ENCODE assay signal across 10 cellular contexts in the genomic region with DNA sequence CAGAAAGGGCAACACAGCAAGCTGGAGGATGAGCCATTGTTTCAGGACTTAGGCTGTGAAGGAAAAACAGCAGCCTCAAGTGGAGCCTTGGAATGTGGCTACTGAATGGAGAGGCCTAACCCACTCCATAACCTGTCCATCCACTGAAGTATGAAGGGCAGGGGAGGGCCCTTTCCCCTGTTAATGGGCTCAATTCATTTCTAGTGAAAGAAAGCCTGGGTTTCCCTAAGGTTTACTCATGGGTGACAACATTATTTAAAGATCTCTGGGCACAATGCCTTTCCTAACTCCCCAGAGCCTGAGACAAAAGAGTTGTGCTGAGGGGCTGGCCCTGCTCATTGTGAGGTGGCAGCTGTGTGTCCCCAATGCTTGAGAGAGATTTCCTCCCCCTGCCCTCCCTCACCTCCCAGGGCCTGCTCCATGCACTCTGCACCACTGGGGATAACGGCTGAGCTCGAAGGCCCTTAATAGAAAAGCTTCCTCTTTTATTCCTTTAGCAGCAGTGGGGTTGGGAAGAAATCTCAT.
A peak's percentile ranks its signal among the peaks of the same experiment; 100 is the strongest.
DNase-seq lines count a peak whose midpoint lies in the region; ATAC-seq and TF ChIP-seq lines count a peak whose summit lies in the region.
"Had no signal": no experiment of that assay in that cellular context is flagged by ENCODE, and none has a peak within 500 bp of the region (broad histone marks: within the 10 kb centered on the region; RNA-seq: fewer than 3 reads in every experiment).

No MANE protein-coding gene starts in this region.

- H3K27ac ChIP-seq in A673 (ENCODE audit: low read depth, low read length, poor library complexity, severe bottlenecking) (no peak overlapping the region), ascending aorta (peak overlapping the region; percentile 37 to 43), lung (ENCODE audit: low read depth in 1 of 2, low read length in 1 of 2) (no peak overlapping the region)
- no peak overlapping the region for H3K27ac ChIP-seq in CD8-positive, alpha-beta memory T cell (ENCODE audit: low read depth, low read length)
- H3K27ac ChIP-seq: foreskin keratinocyte, WERI-Rb-1 had no signal

- no peaks in the 10 kb centered on the region for H3F3A ChIP-seq in Loucy (ENCODE audit: low read depth)

- H3K9me2 ChIP-seq in Loucy (replicated peaks; ENCODE audit: low read depth, low read length) = no peaks in the 10 kb centered on the region

- H3K27me3 ChIP-seq in A673 (replicated peaks; ENCODE audit: insufficient read depth, low read depth, low read length, poor library complexity) = no peaks in the 10 kb centered on the region
- H3K27me3 ChIP-seq in Loucy (ENCODE audit: insufficient read depth, low read length, poor library complexity, severe bottlenecking) = no peaks in the 10 kb centered on the region
- no peaks in the 10 kb centered on the region for H3K27me3 ChIP-seq in ascending aorta
- H3K27me3 ChIP-seq in lung (ENCODE audit: control insufficient read depth, insufficient read depth) = no peaks in the 10 kb centered on the region
- no peaks in the 10 kb centered on the region for H3K27me3 ChIP-seq in CD8-positive, alpha-beta memory T cell (ENCODE audit: insufficient read depth, low read length, poor library complexity, severe bottlenecking)
- H3K27me3 ChIP-seq: foreskin keratinocyte had no signal

- H3K9me3 Mint-ChIP-seq in CD8-positive, alpha-beta memory T cell = no peaks in the 10 kb centered on the region
- peaks cover 6% of the 10 kb centered on the region for H3K9me3 Mint-ChIP-seq in activated naive CD8-positive, alpha-beta T cell treated with anti-CD3 and anti-CD28 coated beads, Interleukin-2, amount 50 U/mL, for 24 hours

- H3K4me1 Mint-ChIP-seq in CD8-positive, alpha-beta memory T cell = peaks cover 10 to 14% (median 13%) of the 10 kb centered on the region in 3 donors
- H3K4me1 Mint-ChIP-seq in activated naive CD8-positive, alpha-beta T cell treated with anti-CD3 and anti-CD28 coated beads, Interleukin-2, amount 50 U/mL, for 24 hours = peaks cover 30% of the 10 kb centered on the region

- no peak overlapping the region for H2AFZ ChIP-seq in Loucy (ENCODE audit: low read length)

- peak; percentile 30 for DNase-seq in A673 (ENCODE audit: low spot score)
- no peak for DNase-seq in ascending aorta (ENCODE audit: low spot score in 2 of 2)
- DNase-seq in lung (ENCODE audit: low spot score) = peak; percentile 57
- DNase-seq in COLO829 (ENCODE audit: low spot score) = no peak
- DNase-seq in CD8-positive, alpha-beta memory T cell = no peak
- no peak for DNase-seq in KBM-7
- DNase-seq in activated naive CD8-positive, alpha-beta T cell treated with anti-CD3 and anti-CD28 coated beads, Interleukin-2, amount 50 U/mL, for 24 hours = no peak
- DNase-seq: foreskin keratinocyte, WERI-Rb-1 had no signal

- no peak overlapping the region for H3K27ac Mint-ChIP-seq in CD8-positive, alpha-beta memory T cell
- no peak overlapping the region for H3K27ac Mint-ChIP-seq in activated naive CD8-positive, alpha-beta T cell treated with anti-CD3 and anti-CD28 coated beads, Interleukin-2, amount 50 U/mL, for 24 hours

- H3K9ac ChIP-seq in Loucy (ENCODE audit: low read depth, low read length, poor library complexity, severe bottlenecking) = peak overlapping the region; percentile 18

- no peaks in the 10 kb centered on the region for H3K27me3 Mint-ChIP-seq in CD8-positive, alpha-beta memory T cell
- H3K27me3 Mint-ChIP-seq in activated naive CD8-positive, alpha-beta T cell treated with anti-CD3 and anti-CD28 coated beads, Interleukin-2, amount 50 U/mL, for 24 hours = peaks cover 2% of the 10 kb centered on the region

- H3K4me1 ChIP-seq in A673 (ENCODE audit: insufficient read depth, low read length, poor library complexity, severe bottlenecking) = peaks cover 12% of the 10 kb centered on the region
- H3K4me1 ChIP-seq in Loucy (ENCODE audit: insufficient read depth, low read length, poor library complexity, severe bottlenecking) = peaks cover 74% of the 10 kb centered on the region
- peaks cover 0 to 12% of the 10 kb centered on the region in 2 donors for H3K4me1 ChIP-seq in ascending aorta
- H3K4me1 ChIP-seq in lung (ENCODE audit: control insufficient read depth in 2 of 2, insufficient read depth in 2 of 2, low read length in 2 of 2) = peaks cover 12 to 15% of the 10 kb centered on the region in 2 donors
- H3K4me1 ChIP-seq in CD8-positive, alpha-beta memory T cell (ENCODE audit: insufficient read depth, low read length) = peaks cover 12% of the 10 kb centered on the region

- no peaks in the 10 kb centered on the region for H4K20me1 ChIP-seq in Loucy (ENCODE audit: insufficient read depth, low read length, poor library complexity, severe bottlenecking)

- H3K79me2 ChIP-seq in Loucy (ENCODE audit: insufficient read depth, low read length) = peaks cover 5% of the 10 kb centered on the region; the same call in 1 of the 2 replicates

- H3K4me3 Mint-ChIP-seq in CD8-positive, alpha-beta memory T cell = no peak overlapping the region
- H3K4me3 Mint-ChIP-seq in activated naive CD8-positive, alpha-beta T cell treated with anti-CD3 and anti-CD28 coated beads, Interleukin-2, amount 50 U/mL, for 24 hours = no peak overlapping the region

- no peaks in the 10 kb centered on the region for H3K9me3 ChIP-seq in A673 (ENCODE audit: low read depth, low read length, poor library complexity, severe bottlenecking)
- no peaks in the 10 kb centered on the region for H3K9me3 ChIP-seq in Loucy (ENCODE audit: insufficient read depth, low read depth, low read length)
- no peaks in the 10 kb centered on the region for H3K9me3 ChIP-seq in ascending aorta
- no peaks in the 10 kb centered on the region for H3K9me3 ChIP-seq in lung (ENCODE audit: control insufficient read depth in 2 of 2, insufficient read depth in 1 of 2, low read length in 1 of 2)
- no peaks in the 10 kb centered on the region for H3K9me3 ChIP-seq in CD8-positive, alpha-beta memory T cell (ENCODE audit: low read length)

- no TSS peak for BruUV-seq in A673 (replicated peaks; lab: Mats Ljungman, UMichigan)

- CTCF ChIA-PET in A673 (lab: Charles Lee) = no interaction called here
- CTCF ChIA-PET in CD8-positive, alpha-beta memory T cell (lab: Charles Lee) = no interaction called here

- peak; percentile 58 for ATAC-seq in lung (ENCODE audit: insufficient read depth, low FRiP score)
- no peak for ATAC-seq in activated naive CD8-positive, alpha-beta T cell treated with anti-CD3 and anti-CD28 coated beads, Interleukin-2, amount 50 U/mL, for 24 hours
- ATAC-seq: foreskin keratinocyte had no signal

- TF ChIP-seq CTCF in A673 (conservative IDR thresholded peaks at IDR 0.05; ENCODE audit: low read depth, low read length) (no peak), Loucy (conservative IDR thresholded peaks at IDR 0.05; ENCODE audit: low read length) (no peak), ascending aorta (IDR thresholded peaks at IDR 0.05) (no peak), lung (IDR thresholded peaks at IDR 0.05; ENCODE audit: control extremely low read depth, extremely low read depth) (no peak)

- no peak overlapping the region for H3K4me2 ChIP-seq in Loucy (ENCODE audit: low read depth, low read length, poor library complexity, severe bottlenecking)

- H3K36me3 ChIP-seq in A673 (ENCODE audit: insufficient read depth, low read length, poor library complexity, severe bottlenecking) (no peaks in the 10 kb centered on the region), Loucy (ENCODE audit: insufficient read depth, low read length) (no peaks in the 10 kb centered on the region), ascending aorta (no peaks in the 10 kb centered on the region), lung (ENCODE audit: control insufficient read depth in 2 of 2, insufficient read depth in 2 of 2, low read length in 2 of 2) (no peaks in the 10 kb centered on the region)
- no peaks in the 10 kb centered on the region for H3K36me3 ChIP-seq in CD8-positive, alpha-beta memory T cell (ENCODE audit: insufficient read depth, low read length)

- intact Hi-C loops in A673 (cut with micrococcal nuclease; ENCODE audit: unreplicated experiment) (no loop called here), ascending aorta (cut with DNase I) (no loop called here)

- H3K36me3 Mint-ChIP-seq in CD8-positive, alpha-beta memory T cell = peaks cover 0 to 2% (median 0%) of the 10 kb centered on the region in 3 donors
- H3K36me3 Mint-ChIP-seq in activated naive CD8-positive, alpha-beta T cell treated with anti-CD3 and anti-CD28 coated beads, Interleukin-2, amount 50 U/mL, for 24 hours (ENCODE audit: low read depth) = peaks cover 2% of the 10 kb centered on the region

- 27 to 45% methylated on average over 2 of the region's 2 CpGs for WGBS in lung, 2 donors

- in situ Hi-C loops in KBM-7 (cut with MboI; ENCODE audit: low pct_unique_long_range_greater_than_20kb, low sequenced_read_pairs) = no loop called here

- POLR2A ChIA-PET in A673 (lab: Charles Lee; ENCODE audit: low non-redundant PET) = no interaction called here
- POLR2A ChIA-PET in CD8-positive, alpha-beta memory T cell (lab: Charles Lee) = no interaction called here

- no peak overlapping the region for H3K4me3 ChIP-seq in A673 (ENCODE audit: low read depth, low read length, poor library complexity, severe bottlenecking)
- no peak overlapping the region for H3K4me3 ChIP-seq in Loucy (ENCODE audit: low read length, poor library complexity, severe bottlenecking)
- no peak overlapping the region for H3K4me3 ChIP-seq in ascending aorta
- H3K4me3 ChIP-seq in lung = no peak overlapping the region
- no peak overlapping the region for H3K4me3 ChIP-seq in CD8-positive, alpha-beta memory T cell (ENCODE audit: low read length)

Comparison
In these comparisons a context has a peak if more than half of its experiments do, and no peak if none do; other contexts are left out.
1. DNase-seq: peak in A673 (single experiment) and lung (single experiment); none in ascending aorta (0 of 2), COLO829 (single experiment), CD8-positive, alpha-beta memory T cell (0 of 5), KBM-7 (single experiment) and activated naive CD8-positive, alpha-beta T cell treated with anti-CD3 and anti-CD28 coated beads, Interleukin-2, amount 50 U/mL, for 24 hours (single experiment).
2. H3K27ac ChIP-seq: peak in ascending aorta (2 of 2); none in A673 (single experiment), lung (0 of 2) and CD8-positive, alpha-beta memory T cell (single experiment).